ENCODE assay signal across 8 cellular contexts in the genomic region with DNA sequence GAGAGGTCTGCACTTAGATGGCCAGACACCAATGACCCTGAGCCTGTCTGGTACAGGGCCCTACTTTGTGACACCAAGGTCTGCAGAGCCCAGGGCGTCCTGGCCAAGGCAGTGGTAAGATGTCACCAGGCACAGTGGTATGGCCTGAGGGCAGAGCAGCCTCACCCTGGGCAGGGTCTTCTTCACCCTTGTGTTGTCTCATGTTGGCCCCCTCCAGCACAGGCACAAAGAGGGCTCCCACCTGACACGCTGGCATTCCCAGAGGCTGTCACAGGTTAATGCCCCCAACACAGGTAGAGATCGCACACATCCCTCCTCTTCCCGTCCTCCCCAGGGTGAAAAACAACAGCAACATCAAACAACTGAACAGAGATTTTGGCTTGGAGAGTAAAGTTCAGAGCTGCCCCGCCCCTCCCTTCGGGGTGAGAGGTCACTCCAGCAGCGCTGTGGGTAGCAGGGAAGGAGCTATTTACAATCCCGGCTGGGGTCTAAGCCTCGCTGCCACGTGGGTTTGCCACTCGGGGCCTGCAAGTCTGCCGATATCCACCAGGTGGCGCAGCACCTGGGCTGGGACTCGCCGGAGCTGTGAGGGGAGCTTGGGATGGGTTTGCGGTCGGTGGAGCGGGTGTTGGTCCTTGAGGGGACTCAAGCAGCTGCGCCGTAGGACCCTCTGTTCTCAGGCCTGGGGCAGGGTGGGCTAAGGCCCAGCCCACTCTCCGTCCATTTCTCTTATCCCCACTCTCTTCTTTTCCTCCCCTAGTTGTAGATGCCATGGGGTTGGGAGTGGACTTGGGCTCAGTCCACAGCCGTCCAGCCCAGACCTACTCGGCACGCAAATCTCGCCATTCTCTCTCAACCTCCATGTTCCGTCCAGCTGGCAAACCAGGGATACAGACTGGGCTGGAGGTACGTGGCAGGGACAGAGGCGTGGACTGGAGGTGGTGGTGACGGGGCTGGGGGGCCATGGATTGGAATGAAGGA. TPM values are rescaled to one million over a fixed set of nuclear protein-coding genes. Genes with fewer than 3 reads are reported as not detected.
A peak's percentile ranks its signal among the peaks of the same experiment; 100 is the strongest.
DNase-seq lines count a peak whose midpoint lies in the region; ATAC-seq, FAIRE-seq and TF ChIP-seq lines count a peak whose summit lies in the region.

No MANE protein-coding gene starts in this region.

- peak; percentile 77 for DNase-seq in MG63
- peak; percentile 63 to 81 for DNase-seq in SJSA1 (ENCODE audit: low read depth in 1 of 2, low spot score in 2 of 2)
- peak; percentile 71 for DNase-seq in activated gamma-delta T cell treated with anti-CD3 and anti-CD28 coated beads, Interleukin-2, amount 50 U/mL, for 16 hours (ENCODE audit: low read depth)
- DNase-seq in globus pallidus (ENCODE audit: low spot score): peak; percentile 73
- peak in 5 of 6 donors; percentile 58 to 94 (median 84) for DNase-seq in pancreas
- DNase-seq in transverse colon: peak; percentile 84

- H3K36me3 ChIP-seq in DOHH2 (ENCODE audit: control insufficient read depth, low read length) (no peaks in the 10 kb centered on the region), MG63 (no peaks in the 10 kb centered on the region), SJSA1 (no peaks in the 10 kb centered on the region), pancreas (no peaks in the 10 kb centered on the region), transverse colon (no peaks in the 10 kb centered on the region)

- intact Hi-C loops in pancreas (cut with DNase I): loop anchor here in 2 of 3 donors (2.0 to 5.0 kb wide), 2 partner anchors 75 to 76 kb away; no protein-coding TSS in a partner anchor
- intact Hi-C loops in transverse colon (cut with DNase I; ENCODE audit: low total_unique reads): loop anchor here (5.0 kb wide), 1 partner anchor 36 kb away; the partner anchor contains the start of gene EFNA1

- H3K27me3 ChIP-seq in DOHH2 (ENCODE audit: control insufficient read depth, low read length) (peaks cover 21% of the 10 kb centered on the region), MG63 (peaks cover 12% of the 10 kb centered on the region), SJSA1 (replicated peaks) (peaks cover 9% of the 10 kb centered on the region), pancreas (no peaks in the 10 kb centered on the region), transverse colon (no peaks in the 10 kb centered on the region)

- H4K20me1 ChIP-seq in DOHH2 (ENCODE audit: control insufficient read depth, insufficient read depth, low read depth, low read length): no peaks in the 10 kb centered on the region

- WGBS in pancreas, 2 donors: 14% methylated on average over 29 of the region's 29 CpGs
- 19 to 20% methylated on average over 1 to 27 of the region's 29 CpGs for whole genome bisulfite sequencing in transverse colon (ENCODE audit: low coverage in 1 of 2), 2 donors

- peaks cover 8% of the 10 kb centered on the region; the same call in 1 of the 2 replicates for H3F3A ChIP-seq in DOHH2 (ENCODE audit: control insufficient read depth, insufficient read depth)

- H3K9me3 ChIP-seq in DOHH2 (ENCODE audit: control insufficient read depth, insufficient read depth, low read length): no peaks in the 10 kb centered on the region
- H3K9me3 ChIP-seq in MG63: no peaks in the 10 kb centered on the region
- no peaks in the 10 kb centered on the region for H3K9me3 ChIP-seq in SJSA1 (replicated peaks)
- H3K9me3 ChIP-seq in pancreas: no peaks in the 10 kb centered on the region
- H3K9me3 ChIP-seq in transverse colon: no peaks in the 10 kb centered on the region

- no peak for TF ChIP-seq EP300 in transverse colon (IDR thresholded peaks at IDR 0.05; ENCODE audit: low read depth)

- H3K4me1 ChIP-seq in DOHH2 (ENCODE audit: control insufficient read depth, low read length) (peaks cover 22% of the 10 kb centered on the region), SJSA1 (replicated peaks) (peaks cover 27% of the 10 kb centered on the region), pancreas (peaks cover 0 to 4% (median 0%) of the 10 kb centered on the region in 3 donors), transverse colon (peaks cover 12 to 28% (median 20%) of the 10 kb centered on the region in 4 donors)

- ATAC-seq in pancreas (peak; percentile 77 to 86 (median 84)), HG02973 (IDR thresholded peaks at IDR 0.05; ENCODE audit: unreplicated experiment) (no peak)

- H3K9me2 ChIP-seq in DOHH2 (replicated peaks; ENCODE audit: control insufficient read depth, low read length): no peaks in the 10 kb centered on the region

- no peak for FAIRE-seq in pancreas (lab: Jason Lieb, UNC)

- H3K4me3 ChIP-seq in DOHH2 (ENCODE audit: low read length): no peak overlapping the region
- H3K4me3 ChIP-seq in MG63: no peak overlapping the region
- no peak overlapping the region for H3K4me3 ChIP-seq in SJSA1
- H3K4me3 ChIP-seq in pancreas: no peak overlapping the region
- no peak overlapping the region for H3K4me3 ChIP-seq in transverse colon

- H3K27ac ChIP-seq in DOHH2 (ENCODE audit: low read depth, low read length) (no peak overlapping the region), SJSA1 (no peak overlapping the region), pancreas (no peak overlapping the region), transverse colon (no peak overlapping the region)

- no peak for TF ChIP-seq POLR2A in transverse colon (IDR thresholded peaks at IDR 0.05)

- H3K4me2 ChIP-seq in DOHH2 (ENCODE audit: low read length): peak overlapping the region; percentile 52

- TF ChIP-seq CTCF in DOHH2 (IDR thresholded peaks at IDR 0.05; ENCODE audit: low read depth, low read length, poor library complexity, severe bottlenecking): peak; percentile 97
- TF ChIP-seq CTCF in pancreas (IDR thresholded peaks at IDR 0.05): peak; percentile 94 to 99 (median 96)
- peak; percentile 97 to 99 (median 99) for TF ChIP-seq CTCF in transverse colon (IDR thresholded peaks at IDR 0.05)

- no peaks in the 10 kb centered on the region for H3K79me2 ChIP-seq in DOHH2 (ENCODE audit: control insufficient read depth, low read length)

- in situ Hi-C loops in transverse colon (cut with MboI; ENCODE audit: low pct_ligation_motif_present in 1 of 4, low pct_unique_long_range_greater_than_20kb in 1 of 4, low sequenced_read_pairs in 3 of 4): loop anchor here (5.0 to 10.0 kb wide), 2 partner anchors 73 to 76 kb away; no protein-coding TSS in a partner anchor

RNA-seq across cellular contexts. Expression of gene EFNA3, which starts 12.7 kb away (rescaled TPM):
- total RNA-seq in MG63 (2014; rRNA removed; shearing (Covaris generic); ENCODE audit: low replicate concordance): 0.64 and 3.0 TPM in 2 replicates
- 0.21 and 0.85 TPM in 2 replicates for total RNA-seq in SJSA1 (2014; rRNA removed; shearing (Covaris generic))
- 1 to 10 TPM in 2 of 6 donors, under 1 TPM in 4; 0.52 to 1.2 (median 0.70) TPM for total RNA-seq in pancreas
- under 1 TPM; 0.72 to 0.99 TPM for polyA plus RNA-seq in pancreas
- total RNA-seq in transverse colon: 1 to 10 TPM; 3.4 to 7.9 (median 7.2) TPM

RNA-seq across cellular contexts. Expression of gene EFNA4, which starts 27.8 kb away (rescaled TPM):
- 12.0 and 13.0 TPM in 2 replicates for total RNA-seq in MG63 (2014; rRNA removed; shearing (Covaris generic); ENCODE audit: low replicate concordance)
- 4.7 and 4.8 TPM in 2 replicates for total RNA-seq in SJSA1 (2014; rRNA removed; shearing (Covaris generic))
- total RNA-seq in pancreas: 1 to 10 TPM; 2.1 to 5.6 (median 3.1) TPM
- 1 to 10 TPM; 6.0 to 6.2 TPM for polyA plus RNA-seq in pancreas
- total RNA-seq in transverse colon: 10 to 100 TPM; 18.3 to 57.2 (median 37.2) TPM

RNA-seq across cellular contexts. Expression of gene EFNA1, which starts 36.3 kb away (rescaled TPM):
- total RNA-seq in MG63 (2014; rRNA removed; shearing (Covaris generic); ENCODE audit: low replicate concordance): 0.37 and 4.1 TPM in 2 replicates
- total RNA-seq in SJSA1 (2014; rRNA removed; shearing (Covaris generic)): 0.89 and 0.91 TPM in 2 replicates
- total RNA-seq in pancreas (10 to 100 TPM; 19.5 to 45.9 (median 30.4) TPM), transverse colon (100 to 1,000 TPM in 1 of 4 donors, 10 to 100 TPM in 3; 18.5 to 108 (median 62.7) TPM)
- polyA plus RNA-seq in pancreas: 10 to 100 TPM; 47.9 to 91.7 TPM

RNA-seq across cellular contexts. Expression of gene ADAM15, which starts 40.2 kb away (rescaled TPM):
- 189 and 285 TPM in 2 replicates for total RNA-seq in MG63 (2014; rRNA removed; shearing (Covaris generic); ENCODE audit: low replicate concordance)
- 27.0 and 32.0 TPM in 2 replicates for total RNA-seq in SJSA1 (2014; rRNA removed; shearing (Covaris generic))
- 10 to 100 TPM; 23.7 to 37.6 (median 33.2) TPM for total RNA-seq in pancreas
- 100 to 1,000 TPM; 114 to 125 TPM for polyA plus RNA-seq in pancreas
- total RNA-seq in transverse colon: 100 to 1,000 TPM in 3 of 4 donors, 10 to 100 TPM in 1; 90.6 to 196 (median 115) TPM

RNA-seq across cellular contexts. Expression of gene SLC50A1, which starts 44.3 kb away (rescaled TPM):
- total RNA-seq in MG63 (2014; rRNA removed; shearing (Covaris generic); ENCODE audit: low replicate concordance): 25.9 and 56.9 TPM in 2 replicates
- 9.9 and 23.4 TPM in 2 replicates for total RNA-seq in SJSA1 (2014; rRNA removed; shearing (Covaris generic))
- total RNA-seq in pancreas (10 to 100 TPM; 18.7 to 33.3 (median 26.2) TPM), transverse colon (100 to 1,000 TPM in 1 of 4 donors, 10 to 100 TPM in 2, 1 to 10 TPM in 1; 5.2 to 199 (median 44.4) TPM)
- polyA plus RNA-seq in pancreas: 10 to 100 TPM; 32.8 to 33.0 TPM
